1 cellular context compared by ENCODE assay signal in the genomic region with DNA sequence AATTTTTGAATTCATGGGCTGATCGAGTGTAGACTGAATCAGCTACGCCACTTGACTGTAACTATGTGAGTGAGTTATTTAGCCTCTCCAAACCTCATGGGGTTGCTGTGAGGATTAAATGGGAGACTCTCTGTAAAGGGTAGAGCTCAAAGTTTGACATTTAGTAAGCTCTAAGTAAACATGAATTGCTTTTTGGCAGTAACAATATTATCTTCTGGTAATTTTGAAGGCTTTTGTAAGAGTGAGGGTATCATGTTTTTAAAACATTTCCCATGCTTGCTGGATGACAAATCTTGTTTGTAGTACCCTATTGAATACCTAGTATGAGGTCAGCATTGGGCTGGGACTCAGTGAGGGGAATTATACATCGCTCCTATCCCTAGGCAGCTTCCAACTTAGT.
TF ChIP-seq lines count a peak whose summit lies in the region.

No MANE protein-coding gene starts in this region.

TF ChIP-seq in HepG2, 621 proteins besides CTCF, POLR2A, EP300 and RAD21 (continued from another document):
- TF ChIP-seq ZNF747 (CRISPR knock-in tag; IDR thresholded peaks at IDR 0.05; ENCODE audit: borderline replicate concordance) (0 out of 2 replicates have a peak, but pooled peaks have one; percentile 24), THYN1 (CRISPR knock-in tag; IDR thresholded peaks at IDR 0.05; ENCODE audit: borderline replicate concordance, low read depth) (no peak), NR2F2 (IDR thresholded peaks at IDR 0.05; ENCODE audit: borderline replicate concordance, low read depth) (peak; percentile 49; the same call in 1 of the 2 replicates), TCF7 (IDR thresholded peaks at IDR 0.05; ENCODE audit: low read depth) (0 out of 2 replicates have a peak, but pooled peaks have one; percentile 21), ZNF878 (CRISPR knock-in tag; IDR thresholded peaks at IDR 0.05) (no peak), SAP130 (CRISPR knock-in tag; IDR thresholded peaks at IDR 0.05; ENCODE audit: low read depth) (peak; percentile 71), ONECUT2 (CRISPR knock-in tag; IDR thresholded peaks at IDR 0.05) (0 out of 2 replicates have a peak, but pooled peaks have one; percentile 25), ZNF772 (CRISPR knock-in tag; IDR thresholded peaks at IDR 0.05) (peak; percentile 36; the same call in 1 of the 2 replicates), ZNF530 (CRISPR knock-in tag; IDR thresholded peaks at IDR 0.05; ENCODE audit: low read depth) (no peak), CREB1 (IDR thresholded peaks at IDR 0.05) (no peak), CREB1 (CRISPR knock-in tag; IDR thresholded peaks at IDR 0.05) (no peak), KLF9 (CRISPR knock-in tag; IDR thresholded peaks at IDR 0.05; ENCODE audit: low read depth) (no peak), SOX6 (IDR thresholded peaks at IDR 0.05) (no peak), SOX6 (CRISPR knock-in tag; IDR thresholded peaks at IDR 0.05) (peak; percentile 75), ELF3 (CRISPR knock-in tag; IDR thresholded peaks at IDR 0.05) (peak; percentile 25; the same call in 1 of the 2 replicates), HNRNPK (IDR thresholded peaks at IDR 0.05; ENCODE audit: low read depth, low read length, poor library complexity, severe bottlenecking) (no peak), ARNT2 (CRISPR knock-in tag; IDR thresholded peaks at IDR 0.05; ENCODE audit: low read depth) (no peak), ISX (CRISPR knock-in tag; conservative IDR thresholded peaks at IDR 0.05) (no peak), ZSCAN20 (CRISPR knock-in tag; IDR thresholded peaks at IDR 0.05; ENCODE audit: borderline replicate concordance) (peak; percentile 99), ASH2L (IDR thresholded peaks at IDR 0.05; ENCODE audit: insufficient read length, low read depth, low read length) (peak; percentile 76), SIN3A (IDR thresholded peaks at IDR 0.05; ENCODE audit: borderline replicate concordance, low read depth, low read length) (0 out of 2 replicates have a peak, but pooled peaks have one; percentile 30), ZNF652 (CRISPR knock-in tag; IDR thresholded peaks at IDR 0.05; ENCODE audit: borderline replicate concordance, low read depth) (no peak), FOXK1 (CRISPR knock-in tag; IDR thresholded peaks at IDR 0.05; ENCODE audit: borderline replicate concordance, low read depth) (0 out of 2 replicates have a peak, but pooled peaks have one; percentile 16), MIER3 (CRISPR knock-in tag; IDR thresholded peaks at IDR 0.05; ENCODE audit: borderline replicate concordance) (no peak)
- TF ChIP-seq, protein P1, sequence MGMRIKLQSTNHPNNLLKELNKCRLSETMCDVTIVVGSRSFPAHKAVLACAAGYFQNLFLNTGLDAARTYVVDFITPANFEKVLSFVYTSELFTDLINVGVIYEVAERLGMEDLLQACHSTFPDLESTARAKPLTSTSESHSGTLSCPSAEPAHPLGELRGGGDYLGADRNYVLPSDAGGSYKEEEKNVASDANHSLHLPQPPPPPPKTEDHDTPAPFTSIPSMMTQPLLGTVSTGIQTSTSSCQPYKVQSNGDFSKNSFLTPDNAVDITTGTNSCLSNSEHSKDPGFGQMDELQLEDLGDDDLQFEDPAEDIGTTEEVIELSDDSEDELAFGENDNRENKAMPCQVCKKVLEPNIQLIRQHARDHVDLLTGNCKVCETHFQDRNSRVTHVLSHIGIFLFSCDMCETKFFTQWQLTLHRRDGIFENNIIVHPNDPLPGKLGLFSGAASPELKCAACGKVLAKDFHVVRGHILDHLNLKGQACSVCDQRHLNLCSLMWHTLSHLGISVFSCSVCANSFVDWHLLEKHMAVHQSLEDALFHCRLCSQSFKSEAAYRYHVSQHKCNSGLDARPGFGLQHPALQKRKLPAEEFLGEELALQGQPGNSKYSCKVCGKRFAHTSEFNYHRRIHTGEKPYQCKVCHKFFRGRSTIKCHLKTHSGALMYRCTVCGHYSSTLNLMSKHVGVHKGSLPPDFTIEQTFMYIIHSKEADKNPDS (CRISPR knock-in tag; IDR thresholded peaks at IDR 0.05): peak; percentile 87
- TF ChIP-seq, protein P2, sequence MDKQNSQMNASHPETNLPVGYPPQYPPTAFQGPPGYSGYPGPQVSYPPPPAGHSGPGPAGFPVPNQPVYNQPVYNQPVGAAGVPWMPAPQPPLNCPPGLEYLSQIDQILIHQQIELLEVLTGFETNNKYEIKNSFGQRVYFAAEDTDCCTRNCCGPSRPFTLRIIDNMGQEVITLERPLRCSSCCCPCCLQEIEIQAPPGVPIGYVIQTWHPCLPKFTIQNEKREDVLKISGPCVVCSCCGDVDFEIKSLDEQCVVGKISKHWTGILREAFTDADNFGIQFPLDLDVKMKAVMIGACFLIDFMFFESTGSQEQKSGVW (CRISPR knock-in tag; IDR thresholded peaks at IDR 0.05; ENCODE audit: borderline replicate concordance): no peak
- TF ChIP-seq, protein P3, sequence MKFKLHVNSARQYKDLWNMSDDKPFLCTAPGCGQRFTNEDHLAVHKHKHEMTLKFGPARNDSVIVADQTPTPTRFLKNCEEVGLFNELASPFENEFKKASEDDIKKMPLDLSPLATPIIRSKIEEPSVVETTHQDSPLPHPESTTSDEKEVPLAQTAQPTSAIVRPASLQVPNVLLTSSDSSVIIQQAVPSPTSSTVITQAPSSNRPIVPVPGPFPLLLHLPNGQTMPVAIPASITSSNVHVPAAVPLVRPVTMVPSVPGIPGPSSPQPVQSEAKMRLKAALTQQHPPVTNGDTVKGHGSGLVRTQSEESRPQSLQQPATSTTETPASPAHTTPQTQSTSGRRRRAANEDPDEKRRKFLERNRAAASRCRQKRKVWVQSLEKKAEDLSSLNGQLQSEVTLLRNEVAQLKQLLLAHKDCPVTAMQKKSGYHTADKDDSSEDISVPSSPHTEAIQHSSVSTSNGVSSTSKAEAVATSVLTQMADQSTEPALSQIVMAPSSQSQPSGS (CRISPR knock-in tag; IDR thresholded peaks at IDR 0.05): 0 out of 2 replicates have a peak, but pooled peaks have one; percentile 25
- TF ChIP-seq, protein P4, sequence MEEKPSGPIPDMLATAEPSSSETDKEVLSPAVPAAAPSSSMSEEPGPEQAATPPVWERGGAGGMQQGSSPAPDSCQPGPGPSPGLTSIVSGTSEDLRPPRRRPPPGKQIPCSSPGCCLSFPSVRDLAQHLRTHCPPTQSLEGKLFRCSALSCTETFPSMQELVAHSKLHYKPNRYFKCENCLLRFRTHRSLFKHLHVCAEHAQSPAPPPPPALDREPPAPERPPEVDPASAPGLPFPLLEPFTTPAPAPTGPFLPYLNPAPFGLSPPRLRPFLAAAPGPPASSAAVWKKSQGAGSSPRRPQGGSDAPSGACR (CRISPR knock-in tag; IDR thresholded peaks at IDR 0.05): peak; percentile 60; the same call in 1 of the 2 replicates
- TF ChIP-seq, protein P5, sequence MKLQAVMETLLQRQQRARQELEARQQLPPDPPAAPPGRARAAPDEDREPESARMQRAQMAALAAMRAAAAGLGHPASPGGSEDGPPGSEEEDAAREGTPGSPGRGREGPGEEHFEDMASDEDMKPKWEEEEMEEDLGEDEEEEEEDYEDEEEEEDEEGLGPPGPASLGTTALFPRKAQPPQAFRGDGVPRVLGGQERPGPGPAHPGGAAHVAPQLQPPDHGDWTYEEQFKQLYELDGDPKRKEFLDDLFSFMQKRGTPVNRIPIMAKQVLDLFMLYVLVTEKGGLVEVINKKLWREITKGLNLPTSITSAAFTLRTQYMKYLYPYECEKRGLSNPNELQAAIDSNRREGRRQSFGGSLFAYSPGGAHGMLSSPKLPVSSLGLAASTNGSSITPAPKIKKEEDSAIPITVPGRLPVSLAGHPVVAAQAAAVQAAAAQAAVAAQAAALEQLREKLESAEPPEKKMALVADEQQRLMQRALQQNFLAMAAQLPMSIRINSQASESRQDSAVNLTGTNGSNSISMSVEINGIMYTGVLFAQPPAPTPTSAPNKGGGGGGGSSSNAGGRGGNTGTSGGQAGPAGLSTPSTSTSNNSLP (IDR thresholded peaks at IDR 0.05; ENCODE audit: low read depth, low read length): peak; percentile 62; the same call in 1 of the 2 replicates
